Comparison of ENCODE assay signal across 17 cellular contexts in the genomic region with DNA sequence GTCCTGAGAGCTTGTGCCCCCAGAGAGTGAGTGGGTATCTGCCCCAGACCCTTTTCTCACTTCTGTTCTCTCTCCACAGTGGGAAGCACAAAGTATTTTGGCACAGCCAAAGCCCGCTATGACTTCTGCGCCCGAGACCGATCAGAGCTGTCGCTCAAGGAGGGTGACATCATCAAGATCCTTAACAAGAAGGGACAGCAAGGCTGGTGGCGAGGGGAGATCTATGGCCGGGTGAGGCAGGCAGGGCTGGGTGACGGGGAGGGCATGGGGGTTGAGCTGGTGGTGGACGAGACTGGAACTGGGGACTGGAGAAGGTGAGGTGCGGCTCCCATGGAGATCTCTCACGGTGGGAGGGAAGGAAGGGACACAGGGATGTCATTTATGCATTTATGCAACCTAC. TPM values are rescaled to one million over a fixed set of nuclear protein-coding genes. Genes with fewer than 3 reads are reported as not detected.
DNase-seq lines count a peak whose midpoint lies in the region; ATAC-seq and TF ChIP-seq lines count a peak whose summit lies in the region.
"Had no signal": no experiment of that assay in that cellular context is flagged by ENCODE, and none has a peak within 500 bp of the region (broad histone marks: within the 10 kb centered on the region; RNA-seq: fewer than 3 reads in every experiment).

No MANE protein-coding gene starts in this region.

- H3K27ac Mint-ChIP-seq in activated T-cell treated with anti-CD3 and anti-CD28 coated beads, Interleukin-2, amount 50 U/mL, for 24 hours = peak overlapping the region; percentile 7
- H3K27ac Mint-ChIP-seq in CD4-positive, alpha-beta memory T cell = peak overlapping the region in 5 of 7 donors; percentile 64 to 76 (median 70)
- H3K27ac Mint-ChIP-seq in central memory CD8-positive, alpha-beta T cell (ENCODE audit: low read depth) = peak overlapping the region; percentile 68
- H3K27ac Mint-ChIP-seq in nephron progenitor cell = peak overlapping the region; percentile 45

- ATAC-seq in activated T-cell treated with anti-CD3 and anti-CD28 coated beads, Interleukin-2, amount 50 U/mL, for 4 hours = no peak
- ATAC-seq in central memory CD8-positive, alpha-beta T cell (replicated peaks; ENCODE audit: extremely low read depth, poor library complexity, severe bottlenecking) = no peak

- no peaks in the 10 kb centered on the region for H3K27me3 Mint-ChIP-seq in activated T-cell treated with anti-CD3 and anti-CD28 coated beads, Interleukin-2, amount 50 U/mL, for 24 hours
- H3K27me3 Mint-ChIP-seq in activated T-cell treated with anti-CD3 and anti-CD28 coated beads, Interleukin-2, amount 50 U/mL, for 4 hours (ENCODE audit: low read depth) = no peaks in the 10 kb centered on the region
- H3K27me3 Mint-ChIP-seq in CD4-positive, alpha-beta memory T cell = no peaks in the 10 kb centered on the region
- no peaks in the 10 kb centered on the region for H3K27me3 Mint-ChIP-seq in central memory CD8-positive, alpha-beta T cell
- H3K27me3 Mint-ChIP-seq in nephron progenitor cell (ENCODE audit: low read depth, poor library complexity) = peaks cover 22% of the 10 kb centered on the region

- H3K27me3 ChIP-seq in CD4-positive, alpha-beta memory T cell (ENCODE audit: insufficient read depth, low read length) = no peaks in the 10 kb centered on the region

- no peak for TF ChIP-seq CTCF in nephron progenitor cell (IDR thresholded peaks at IDR 0.05)

- H3K27ac ChIP-seq in CD4-positive, alpha-beta memory T cell (ENCODE audit: low read depth, low read length) = no peak overlapping the region

- peaks cover 1% of the 10 kb centered on the region for H3K4me1 Mint-ChIP-seq in activated T-cell treated with anti-CD3 and anti-CD28 coated beads, Interleukin-2, amount 50 U/mL, for 24 hours (ENCODE audit: low read depth)
- no peaks in the 10 kb centered on the region for H3K4me1 Mint-ChIP-seq in activated T-cell treated with anti-CD3 and anti-CD28 coated beads, Interleukin-2, amount 50 U/mL, for 4 hours (ENCODE audit: low read depth)
- H3K4me1 Mint-ChIP-seq in CD4-positive, alpha-beta memory T cell = peaks cover 0 to 5% (median 3%) of the 10 kb centered on the region in 4 donors
- H3K4me1 Mint-ChIP-seq in central memory CD8-positive, alpha-beta T cell = no peaks in the 10 kb centered on the region
- H3K4me1 Mint-ChIP-seq in nephron progenitor cell = no peaks in the 10 kb centered on the region

- CTCF ChIA-PET in CD4-positive, alpha-beta memory T cell (lab: Charles Lee; ENCODE audit: partially characterized antibody) = interaction anchor here (1.0 kb wide), 1 partner anchor 10 kb away, joined by 3 read pairs; no protein-coding TSS in a partner anchor

- no peak overlapping the region for H3K4me3 ChIP-seq in CD4-positive, alpha-beta memory T cell (ENCODE audit: low read length in 2 of 2)

- peaks cover 50% of the 10 kb centered on the region for H3K36me3 ChIP-seq in CD4-positive, alpha-beta memory T cell (ENCODE audit: insufficient read depth, low read length)

- no peak for DNase-seq in activated T-cell treated with anti-CD3 and anti-CD28 coated beads, Interleukin-2, amount 50 U/mL, for 24 hours
- no peak for DNase-seq in activated T-cell treated with anti-CD3 and anti-CD28 coated beads, Interleukin-2, amount 50 U/mL, for 4 hours
- peak in 1 of 5 donors; percentile 42 for DNase-seq in CD4-positive, alpha-beta memory T cell
- DNase-seq in central memory CD8-positive, alpha-beta T cell (ENCODE audit: low spot score in 2 of 2) = no peak
- DNase-seq in nephron progenitor cell (no peak), NCI-H2107 (lab: John Stamatoyannopoulos, UW) (no peak), cerebellar nuclear complex (lab: John Stamatoyannopoulos, UW) (no peak), Ammon's horn (ENCODE audit: low spot score) (no peak)
- DNase-seq: DMS79, KBM-7, NCI-H187, NCI-H2227 treated with DMSO at 0.1 percent for 48 hours, NCI-H510A treated with DMSO at 0.1 percent for 48 hours, NCI-H774, Right ventricle myocardium superior had no signal

- POLR2A ChIA-PET in CD4-positive, alpha-beta memory T cell (lab: Charles Lee; ENCODE audit: partially characterized antibody) = interaction anchor here (0.9 kb wide), 1 partner anchor 89 kb away, joined by 4 read pairs; no protein-coding TSS in a partner anchor

- intact Hi-C loops in CD4-positive, alpha-beta memory T cell (cut with micrococcal nuclease) = no loop called here

- H3K4me3 Mint-ChIP-seq in activated T-cell treated with anti-CD3 and anti-CD28 coated beads, Interleukin-2, amount 50 U/mL, for 24 hours = no peak overlapping the region
- H3K4me3 Mint-ChIP-seq in activated T-cell treated with anti-CD3 and anti-CD28 coated beads, Interleukin-2, amount 50 U/mL, for 4 hours = no peak overlapping the region
- no peak overlapping the region for H3K4me3 Mint-ChIP-seq in CD4-positive, alpha-beta memory T cell
- H3K4me3 Mint-ChIP-seq in central memory CD8-positive, alpha-beta T cell = no peak overlapping the region
- H3K4me3 Mint-ChIP-seq in nephron progenitor cell = no peak overlapping the region

- H3K4me1 ChIP-seq in CD4-positive, alpha-beta memory T cell (ENCODE audit: insufficient read depth, low read length) = no peaks in the 10 kb centered on the region

- H3K36me3 Mint-ChIP-seq in activated T-cell treated with anti-CD3 and anti-CD28 coated beads, Interleukin-2, amount 50 U/mL, for 24 hours (ENCODE audit: low read depth) = peaks cover 75% of the 10 kb centered on the region
- peaks cover 43% of the 10 kb centered on the region for H3K36me3 Mint-ChIP-seq in activated T-cell treated with anti-CD3 and anti-CD28 coated beads, Interleukin-2, amount 50 U/mL, for 4 hours (ENCODE audit: insufficient read depth)
- H3K36me3 Mint-ChIP-seq in CD4-positive, alpha-beta memory T cell = peaks cover 58 to 61% of the 10 kb centered on the region in 2 donors
- H3K36me3 Mint-ChIP-seq in central memory CD8-positive, alpha-beta T cell (ENCODE audit: insufficient read depth) = peaks cover 64% of the 10 kb centered on the region
- H3K36me3 Mint-ChIP-seq in nephron progenitor cell (ENCODE audit: low read depth) = no peaks in the 10 kb centered on the region

- H3K9me3 ChIP-seq in CD4-positive, alpha-beta memory T cell (ENCODE audit: control insufficient read depth in 1 of 2, low read length in 2 of 2) = no peaks in the 10 kb centered on the region

- no peaks in the 10 kb centered on the region for H3K9me3 Mint-ChIP-seq in activated T-cell treated with anti-CD3 and anti-CD28 coated beads, Interleukin-2, amount 50 U/mL, for 24 hours
- H3K9me3 Mint-ChIP-seq in activated T-cell treated with anti-CD3 and anti-CD28 coated beads, Interleukin-2, amount 50 U/mL, for 4 hours = no peaks in the 10 kb centered on the region
- H3K9me3 Mint-ChIP-seq in CD4-positive, alpha-beta memory T cell = no peaks in the 10 kb centered on the region
- H3K9me3 Mint-ChIP-seq in central memory CD8-positive, alpha-beta T cell = no peaks in the 10 kb centered on the region
- peaks cover 63% of the 10 kb centered on the region for H3K9me3 Mint-ChIP-seq in nephron progenitor cell

RNA-seq across cellular contexts. Expression of a gene that starts 33.5 kb away (rescaled TPM):
- 1 to 10 TPM; 2.2 to 3.1 (median 2.7) TPM for total RNA-seq in activated T-cell treated with anti-CD3 and anti-CD28 coated beads, Interleukin-2, amount 50 U/mL, for 4 hours
- 10 to 100 TPM in 1 of 2 experiments, 1 to 10 TPM in 1; 8.5 to 10.0 TPM for total RNA-seq in CD4-positive, alpha-beta memory T cell
- polyA plus RNA-seq in CD4-positive, alpha-beta memory T cell = 10 to 100 TPM in 1 of 2 donors, 1 to 10 TPM in 1; 2.9 to 10.6 TPM
- total RNA-seq: H1 had no signal
- polyA plus RNA-seq: BJ, H1 had no signal

Comparison
In these comparisons a context has a peak if more than half of its experiments do, and no peak if none do; other contexts are left out.
1. H3K27ac Mint-ChIP-seq: peak in every context shown above with its lines; median percentile 70 in CD4-positive, alpha-beta memory T cell; 68 in central memory CD8-positive, alpha-beta T cell; 45 in nephron progenitor cell; 7 in activated T-cell treated with anti-CD3 and anti-CD28 coated beads, Interleukin-2, amount 50 U/mL, for 24 hours.